ENCODE assay signal across 11 cellular contexts in the genomic region with DNA sequence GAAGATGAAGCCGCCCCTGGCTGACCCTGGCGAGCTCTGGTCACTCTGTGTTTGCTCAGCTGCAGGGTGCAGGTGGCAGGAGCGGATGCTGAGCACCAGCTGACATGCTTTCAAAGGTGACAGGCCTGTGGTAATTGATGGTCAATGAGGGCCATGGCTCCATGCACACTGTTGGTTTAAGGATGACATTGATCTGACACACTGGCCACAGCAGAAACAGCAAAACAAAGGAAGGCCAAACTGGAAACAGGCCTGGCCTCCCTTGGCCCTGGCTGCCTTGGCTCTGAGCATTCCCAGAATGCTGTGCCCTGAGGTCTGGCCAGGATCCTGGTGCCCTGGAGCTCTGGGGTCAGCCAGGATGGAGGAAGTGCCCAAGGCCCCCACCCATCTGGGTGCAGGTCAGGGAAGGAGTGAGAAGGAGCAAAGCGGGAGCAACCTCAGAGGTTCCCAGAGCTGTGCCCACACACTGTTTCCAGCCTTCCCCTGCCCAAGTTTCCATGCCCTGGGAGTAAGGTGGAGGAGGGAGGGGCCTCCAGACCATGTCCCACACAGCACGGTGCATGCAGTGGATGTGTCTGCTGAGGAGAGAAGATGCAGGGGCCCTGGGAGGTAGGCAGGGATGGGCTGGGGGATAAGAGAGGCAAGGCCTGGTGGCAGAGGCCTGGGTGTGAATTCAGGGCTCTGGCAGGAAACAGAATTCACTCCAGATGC.
DNase-seq lines count a peak whose midpoint lies in the region; ATAC-seq and TF ChIP-seq lines count a peak whose summit lies in the region.
"Had no signal": no experiment of that assay in that cellular context is flagged by ENCODE, and none has a peak within 500 bp of the region (broad histone marks: within the 10 kb centered on the region; RNA-seq: fewer than 3 reads in every experiment).

No MANE protein-coding gene starts in this region.

- H3K4me3 Mint-ChIP-seq in activated CD4-positive, alpha-beta T cell treated with anti-CD3 and anti-CD28 coated beads, Interleukin-2, amount 10 ng/mL, durations not matched to agents 24 days and 14 days = no peak overlapping the region
- H3K4me3 Mint-ChIP-seq: immature natural killer cell had no signal

- H3K27ac ChIP-seq in psoas muscle = no peak overlapping the region

- peaks cover 10% of the 10 kb centered on the region for H3K4me1 ChIP-seq in psoas muscle

- no peaks in the 10 kb centered on the region for H3K36me3 ChIP-seq in psoas muscle (ENCODE audit: insufficient read depth in 1 of 2, low read depth in 1 of 2)

- no peaks in the 10 kb centered on the region for H3K9me3 ChIP-seq in psoas muscle

- intact Hi-C loops in cardiac septum (cut with DNase I) = loop anchor here (10.0 kb wide), 1 partner anchor 209 kb away; no protein-coding TSS in a partner anchor
- intact Hi-C loops in psoas muscle (cut with DNase I) = no loop called here
- intact Hi-C loops in activated CD4-positive, alpha-beta T cell treated with anti-CD3 and anti-CD28 coated beads, Interleukin-2, amount 10 ng/mL, durations not matched to agents 24 days and 14 days (cut with micrococcal nuclease) = no loop called here

- H3K4me3 ChIP-seq in psoas muscle = no peak overlapping the region

- no peak for TF ChIP-seq CTCF in psoas muscle (IDR thresholded peaks at IDR 0.05)

- DNase-seq in DMS53 (lab: John Stamatoyannopoulos, UW) (peak; percentile 86), SHP77 treated with DMSO at 0.1 percent for 48 hours (lab: John Stamatoyannopoulos, UW) (peak; percentile 38), cardiac septum (ENCODE audit: low spot score) (peak; percentile 76), psoas muscle (peak; percentile 44 to 68), amniotic stem cell (lab: John Stamatoyannopoulos, UW) (no peak)
- no peak for DNase-seq in activated CD4-positive, alpha-beta T cell treated with anti-CD3 and anti-CD28 coated beads, Interleukin-2, amount 10 ng/mL, durations not matched to agents 24 days and 14 days
- DNase-seq in activated CD4-positive, alpha-beta T cell treated with anti-CD3 and anti-CD28 coated beads for 48 hours = no peak
- no peak for DNase-seq in stimulated activated CD4-positive, alpha-beta T cell treated with anti-CD3 and anti-CD28 coated beads, Interleukin-15, amount 100 ng/mL, for 24 hours
- DNase-seq: central memory CD4-positive, alpha-beta T cell; immature natural killer cell; NK-92 treated with Interleukin-12 subunit alpha and Interleukin-12 subunit beta, amount 100 ng/mL, for 24 hours had no signal

- H3K36me3 Mint-ChIP-seq in activated CD4-positive, alpha-beta T cell treated with anti-CD3 and anti-CD28 coated beads, Interleukin-2, amount 10 ng/mL, durations not matched to agents 24 days and 14 days (ENCODE audit: low read depth) = no peaks in the 10 kb centered on the region

- no peaks in the 10 kb centered on the region for H3K4me1 Mint-ChIP-seq in activated CD4-positive, alpha-beta T cell treated with anti-CD3 and anti-CD28 coated beads, Interleukin-2, amount 10 ng/mL, durations not matched to agents 24 days and 14 days
- H3K4me1 Mint-ChIP-seq: immature natural killer cell had no signal

- WGBS in psoas muscle, 3 donors = 26 to 36% (median 27%) methylated on average over 5 of the region's 5 CpGs

- peaks cover 4% of the 10 kb centered on the region for H3K9me3 Mint-ChIP-seq in activated CD4-positive, alpha-beta T cell treated with anti-CD3 and anti-CD28 coated beads, Interleukin-2, amount 10 ng/mL, durations not matched to agents 24 days and 14 days

- no peaks in the 10 kb centered on the region for H3K27me3 ChIP-seq in psoas muscle (ENCODE audit: insufficient read depth in 3 of 3, low read length in 2 of 3)

- H3K27me3 Mint-ChIP-seq in activated CD4-positive, alpha-beta T cell treated with anti-CD3 and anti-CD28 coated beads, Interleukin-2, amount 10 ng/mL, durations not matched to agents 24 days and 14 days = peaks cover 2% of the 10 kb centered on the region

- no peak overlapping the region for H3K27ac Mint-ChIP-seq in activated CD4-positive, alpha-beta T cell treated with anti-CD3 and anti-CD28 coated beads, Interleukin-2, amount 10 ng/mL, durations not matched to agents 24 days and 14 days
- H3K27ac Mint-ChIP-seq: immature natural killer cell had no signal

- peak; percentile 28 to 68 (median 56) for ATAC-seq in psoas muscle

Comparison
In these comparisons a context has a peak if more than half of its experiments do, and no peak if none do; other contexts are left out.
1. DNase-seq: peak in DMS53 (single experiment), SHP77 treated with DMSO at 0.1 percent for 48 hours (single experiment), cardiac septum (single experiment) and psoas muscle (2 of 2); none in activated CD4-positive, alpha-beta T cell treated with anti-CD3 and anti-CD28 coated beads, Interleukin-2, amount 10 ng/mL, durations not matched to agents 24 days and 14 days (single experiment), activated CD4-positive, alpha-beta T cell treated with anti-CD3 and anti-CD28 coated beads for 48 hours (single experiment), amniotic stem cell (single experiment) and stimulated activated CD4-positive, alpha-beta T cell treated with anti-CD3 and anti-CD28 coated beads, Interleukin-15, amount 100 ng/mL, for 24 hours (single experiment).